19 cellular contexts compared by ENCODE assay signal in the genomic region with DNA sequence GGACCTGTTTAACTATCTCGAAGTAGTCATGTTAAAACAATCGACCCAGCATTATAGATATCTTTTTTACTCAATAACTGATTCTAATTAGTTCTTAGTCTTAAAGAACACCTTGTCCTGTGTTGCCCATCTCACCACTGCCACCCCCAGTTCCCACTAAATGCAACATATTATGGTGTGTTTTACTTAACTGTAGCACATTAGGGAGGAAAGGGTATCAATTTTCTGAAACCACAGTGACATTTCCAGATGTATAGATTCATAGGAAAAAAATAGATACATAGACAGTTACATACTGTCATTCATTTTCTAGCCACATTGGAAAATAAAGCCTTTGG.
DNase-seq lines count a peak whose midpoint lies in the region; ATAC-seq and TF ChIP-seq lines count a peak whose summit lies in the region.
"Had no signal": no experiment of that assay in that cellular context is flagged by ENCODE, and none has a peak within 500 bp of the region (broad histone marks: within the 10 kb centered on the region; RNA-seq: fewer than 3 reads in every experiment).

No MANE protein-coding gene starts in this region.

- H3K9ac ChIP-seq in HUES6 (ENCODE audit: low read length) (no peak overlapping the region), SK-N-MC (ENCODE audit: insufficient read length) (no peak overlapping the region), iPS-15b (ENCODE audit: low read depth, low read length) (no peak overlapping the region)
- H3K9ac ChIP-seq: SK-N-SH had no signal

- ATAC-seq in HG02678 (IDR thresholded peaks at IDR 0.05; ENCODE audit: unreplicated experiment) = no peak
- ATAC-seq in heart right ventricle = no peak

- H3K9me3 ChIP-seq in HUES6 (ENCODE audit: control insufficient read depth, insufficient read depth, low read depth, low read length) = no peaks in the 10 kb centered on the region
- no peaks in the 10 kb centered on the region for H3K9me3 ChIP-seq in SK-N-MC (ENCODE audit: low read depth, low read length)
- no peaks in the 10 kb centered on the region for H3K9me3 ChIP-seq in iPS-15b (ENCODE audit: control insufficient read depth, insufficient read depth, low read length)
- peaks cover 0 to 11% (median 0%) of the 10 kb centered on the region in 4 donors for H3K9me3 ChIP-seq in Peyer's patch
- H3K9me3 ChIP-seq in heart right ventricle = no peaks in the 10 kb centered on the region
- H3K9me3 ChIP-seq: mucosa of descending colon, SK-N-SH had no signal

- TF ChIP-seq CTCF in Peyer's patch (IDR thresholded peaks at IDR 0.05) = no peak
- no peak for TF ChIP-seq CTCF in heart right ventricle (IDR thresholded peaks at IDR 0.05)

- 7 to 20% methylated on average over 2 of the region's 2 CpGs for WGBS in heart right ventricle, 2 donors

- intact Hi-C loops in heart right ventricle (cut with DNase I) = no loop called here

- H3K27ac ChIP-seq in HUES6 (ENCODE audit: low read depth, low read length) (no peak overlapping the region), SK-N-MC (no peak overlapping the region), Peyer's patch (no peak overlapping the region), heart right ventricle (no peak overlapping the region)
- H3K27ac ChIP-seq: hepatocyte had no signal

- DNase-seq in COR-L47 (lab: John Stamatoyannopoulos, UW) = peak; percentile 16
- no peak for DNase-seq in SK-N-MC (ENCODE audit: low read depth, low spot score)
- DNase-seq in Peyer's patch = no peak
- DNase-seq in OCI-M2 (lab: John Stamatoyannopoulos, UW; ENCODE audit: unreplicated experiment) = no peak
- DNase-seq in heart right ventricle = no peak
- DNase-seq: activated naive CD4-positive, alpha-beta T cell treated with anti-CD3 and anti-CD28 coated beads for 36 hours; activated T-cell treated with anti-CD3 and anti-CD28 coated beads for 4 hours; AML-193; effector CD4-positive, alpha-beta T cell; GF-D8; left cardiac atrium; mucosa of descending colon; SK-N-SH; stimulated activated CD4-positive, alpha-beta T cell treated with anti-CD3 and anti-CD28 coated beads, Interleukin-4, amount 100 ng/mL, for 24 hours; stimulated activated CD8-positive, alpha-beta memory T cell treated with anti-CD3 and anti-CD28 coated beads, Interleukin-4, amount 100 ng/mL, for 48 hours had no signal

- H3K36me3 ChIP-seq in HUES6 (ENCODE audit: control insufficient read depth, insufficient read depth, low read length) (no peaks in the 10 kb centered on the region), SK-N-MC (ENCODE audit: insufficient read depth, low read length) (peaks cover 9% of the 10 kb centered on the region; the same call in 1 of the 2 replicates), iPS-15b (ENCODE audit: control insufficient read depth, insufficient read depth, low read length) (no peaks in the 10 kb centered on the region), Peyer's patch (no peaks in the 10 kb centered on the region), heart right ventricle (no peaks in the 10 kb centered on the region)

- peaks cover 91% of the 10 kb centered on the region for H3K27me3 ChIP-seq in HUES6 (ENCODE audit: control insufficient read depth, insufficient read depth, low read length)
- H3K27me3 ChIP-seq in iPS-15b (ENCODE audit: control insufficient read depth, insufficient read depth, low read length) = peaks cover 66% of the 10 kb centered on the region
- H3K27me3 ChIP-seq in Peyer's patch = peaks cover 0 to 31% of the 10 kb centered on the region in 2 donors
- H3K27me3 ChIP-seq in heart right ventricle = peaks cover 6 to 100% (median 99%) of the 10 kb centered on the region in 7 donors

- H3K4me3 ChIP-seq in HUES6 (ENCODE audit: low read depth, low read length) (peak overlapping the region; percentile 45; the same call in 1 of the 2 replicates), SK-N-MC (peak overlapping the region; percentile 85), iPS-15b (ENCODE audit: low read depth, low read length) (peak overlapping the region; percentile 56), Peyer's patch (no peak overlapping the region), heart right ventricle (no peak overlapping the region)
- H3K4me3 ChIP-seq: mucosa of descending colon had no signal

- TF ChIP-seq POLR2A in Peyer's patch (IDR thresholded peaks at IDR 0.05) = no peak

- peaks cover 55% of the 10 kb centered on the region for H3K4me1 ChIP-seq in HUES6 (ENCODE audit: control insufficient read depth, insufficient read depth, low read length)
- H3K4me1 ChIP-seq in iPS-15b (ENCODE audit: control insufficient read depth, insufficient read depth, low read length) = peaks cover 43% of the 10 kb centered on the region
- H3K4me1 ChIP-seq in Peyer's patch = peaks cover 0 to 12% (median 0%) of the 10 kb centered on the region in 4 donors
- peaks cover 0 to 29% (median 16%) of the 10 kb centered on the region in 9 donors for H3K4me1 ChIP-seq in heart right ventricle

Comparison
In these comparisons a context has a peak if more than half of its experiments do, and no peak if none do; other contexts are left out.
1. H3K4me3 ChIP-seq: peak in HUES6 (single experiment), SK-N-MC (single experiment) and iPS-15b (single experiment); none in Peyer's patch (0 of 4) and heart right ventricle (0 of 10).